8 cellular contexts compared by ENCODE assay signal in the genomic region with DNA sequence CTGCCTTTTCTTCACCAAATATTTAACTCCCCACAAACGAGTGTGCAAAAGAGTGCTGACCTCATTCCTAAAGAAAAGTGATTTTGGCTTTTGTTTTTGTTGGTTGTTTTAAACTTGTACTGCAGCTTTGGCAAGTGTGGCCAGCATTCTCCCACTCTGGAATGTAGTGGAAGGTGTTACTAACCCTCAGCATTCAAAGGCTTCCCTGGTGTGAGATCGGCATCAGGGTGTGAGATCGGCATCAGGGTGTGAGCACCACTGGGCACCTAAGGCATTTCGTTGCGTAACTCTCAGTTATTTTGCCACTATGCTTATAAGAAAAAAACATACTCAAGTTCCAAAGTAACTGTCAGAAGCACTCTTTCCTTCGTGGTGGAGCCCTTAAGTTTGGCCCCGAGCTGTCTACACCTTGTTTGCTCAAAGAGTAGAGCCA. TPM values are rescaled to one million over a fixed set of nuclear protein-coding genes. Genes with fewer than 3 reads are reported as not detected.
A peak's percentile ranks its signal among the peaks of the same experiment; 100 is the strongest.
DNase-seq lines count a peak whose midpoint lies in the region; ATAC-seq and TF ChIP-seq lines count a peak whose summit lies in the region.

No MANE protein-coding gene starts in this region.

- H3K27me3 Mint-ChIP-seq in activated T-cell treated with anti-CD3 and anti-CD28 coated beads, Interleukin-2, amount 50 U/mL, for 72 hours (ENCODE audit: low read depth), result peaks cover 54% of the 10 kb centered on the region

- no peak for TF ChIP-seq POLR2A in thyroid gland (IDR thresholded peaks at IDR 0.05)

- H3K9me3 Mint-ChIP-seq in activated T-cell treated with anti-CD3 and anti-CD28 coated beads, Interleukin-2, amount 50 U/mL, for 72 hours, result no peaks in the 10 kb centered on the region

- peaks cover 0 to 1% of the 10 kb centered on the region in 2 donors for H3K36me3 Mint-ChIP-seq in activated T-cell treated with anti-CD3 and anti-CD28 coated beads, Interleukin-2, amount 50 U/mL, for 72 hours (ENCODE audit: insufficient read depth in 2 of 2)

- intact Hi-C loops in thyroid gland (cut with DNase I), result no loop called here

- H3K4me3 ChIP-seq in astrocyte of the spinal cord (ENCODE audit: low read depth, low read length) (peak overlapping the region; percentile 79), thyroid gland (replicated peaks in 1 of 3) (peak overlapping the region in 2 of 3 donors; percentile 69 to 94)

- H3K4me1 Mint-ChIP-seq in activated T-cell treated with anti-CD3 and anti-CD28 coated beads, Interleukin-2, amount 50 U/mL, for 72 hours (ENCODE audit: low read depth), result peaks cover 10% of the 10 kb centered on the region

- no peak for TF ChIP-seq CTCF in astrocyte of the spinal cord (IDR thresholded peaks at IDR 0.05; ENCODE audit: low read depth, low read length)
- TF ChIP-seq CTCF in thyroid gland (IDR thresholded peaks at IDR 0.05), result no peak

- H3K4me1 ChIP-seq in thyroid gland, result peaks cover 50 to 67% of the 10 kb centered on the region in 2 donors

- DNase-seq in activated T-cell treated with anti-CD3 and anti-CD28 coated beads, Interleukin-2, amount 50 U/mL, for 72 hours, result no peak
- no peak for DNase-seq in activated T-cell treated with anti-CD3 and anti-CD28 coated beads for 4 hours
- DNase-seq in astrocyte of the spinal cord (ENCODE audit: low read depth, low spot score), result no peak
- DNase-seq in left kidney (ENCODE audit: low read depth, low spot score), result peak; percentile 52
- peak; percentile 57 to 62 for DNase-seq in thyroid gland
- DNase-seq in NCI-H526 treated with DMSO at 0.1 percent for 48 hours (lab: John Stamatoyannopoulos, UW), result no peak

- H3K4me3 Mint-ChIP-seq in activated T-cell treated with anti-CD3 and anti-CD28 coated beads, Interleukin-2, amount 50 U/mL, for 72 hours, result peak overlapping the region; percentile 86 to 89

- no peaks in the 10 kb centered on the region for H3K27me3 ChIP-seq in thyroid gland

- ATAC-seq in activated T-cell treated with anti-CD3 and anti-CD28 coated beads, Interleukin-2, amount 50 U/mL, for 72 hours (replicated peaks in 1 of 2), result no peak
- no peak for ATAC-seq in GM21723 (IDR thresholded peaks at IDR 0.05; ENCODE audit: unreplicated experiment)
- no peak for ATAC-seq in GM19395 (IDR thresholded peaks at IDR 0.05; ENCODE audit: unreplicated experiment)

- peak overlapping the region; percentile 89 to 99 (median 98) for H3K27ac ChIP-seq in thyroid gland

- H3K36me3 ChIP-seq in thyroid gland, result no peaks in the 10 kb centered on the region

- H3K9me3 ChIP-seq in thyroid gland, result no peaks in the 10 kb centered on the region

- 11 to 14% methylated on average over 7 of the region's 7 CpGs for WGBS in thyroid gland, 2 donors

- in situ Hi-C loops in astrocyte of the spinal cord (cut with HindIII; ENCODE audit: low sequenced_read_pairs), result no loop called here

- no peak overlapping the region for H3K27ac Mint-ChIP-seq in activated T-cell treated with anti-CD3 and anti-CD28 coated beads, Interleukin-2, amount 50 U/mL, for 72 hours

RNA-seq across cellular contexts. Expression of a gene that starts 1.7 kb away (rescaled TPM):
- total RNA-seq in activated T-cell treated with anti-CD3 and anti-CD28 coated beads, Interleukin-2, amount 50 U/mL, for 72 hours, result 1 to 10 TPM; 1.1 to 3.2 TPM
- total RNA-seq in thyroid gland, result 100 to 1,000 TPM; 462 to 802 (median 490) TPM

Comparison
In these comparisons a context has a peak if more than half of its experiments do, and no peak if none do; other contexts are left out.
1. DNase-seq: peak in left kidney (single experiment) and thyroid gland (2 of 2); none in activated T-cell treated with anti-CD3 and anti-CD28 coated beads, Interleukin-2, amount 50 U/mL, for 72 hours (0 of 2), activated T-cell treated with anti-CD3 and anti-CD28 coated beads for 4 hours (single experiment), astrocyte of the spinal cord (single experiment) and NCI-H526 treated with DMSO at 0.1 percent for 48 hours (single experiment).
2. RNA of a gene that starts 1.7 kb away (total RNA-seq): 462 to 802 TPM in thyroid gland; 1.1 to 3.2 TPM in activated T-cell treated with anti-CD3 and anti-CD28 coated beads, Interleukin-2, amount 50 U/mL, for 72 hours; every median in the first group is over 100 times any median in the second.